In the genomic region with DNA sequence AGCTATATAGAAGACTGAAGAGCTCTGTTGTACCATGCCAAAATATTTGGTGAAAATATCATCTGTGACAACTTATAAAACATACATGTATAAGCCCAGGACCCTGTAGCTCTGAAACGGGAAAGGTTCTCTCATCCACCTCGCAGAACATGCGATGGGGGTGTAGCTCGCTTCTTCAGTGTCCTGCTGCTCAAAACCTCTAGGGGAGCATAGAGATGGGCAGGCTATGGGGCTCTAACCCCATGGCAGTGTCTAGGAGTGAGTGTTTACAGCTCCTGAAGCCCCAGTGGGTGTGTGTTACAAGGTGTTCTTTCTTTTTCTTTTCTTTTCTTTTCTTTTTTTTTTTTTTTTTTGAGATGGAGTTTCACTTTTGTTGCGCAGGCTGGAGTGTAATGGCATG, we compare ENCODE assay signal across 1 cellular context.
TF ChIP-seq lines count a peak whose summit lies in the region.

No MANE protein-coding gene starts in this region.

TF ChIP-seq in H1, 55 proteins besides CTCF, POLR2A, EP300 and RAD21 (continued from another document):
- no peak for TF ChIP-seq CHD1 (IDR thresholded peaks at IDR 0.05; ENCODE audit: low read depth, low read length)
- TF ChIP-seq, protein P1, sequence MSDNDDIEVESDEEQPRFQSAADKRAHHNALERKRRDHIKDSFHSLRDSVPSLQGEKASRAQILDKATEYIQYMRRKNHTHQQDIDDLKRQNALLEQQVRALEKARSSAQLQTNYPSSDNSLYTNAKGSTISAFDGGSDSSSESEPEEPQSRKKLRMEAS (IDR thresholded peaks at IDR 0.05): no peak
- no peak for TF ChIP-seq BCL11A (IDR thresholded peaks at IDR 0.05; ENCODE audit: low read depth in 2 of 2, low read length in 2 of 2)
